In genomic region chr1:243973169-243973568, GRCh38 we compare ENCODE assay signal across 19 cellular contexts.
DNase-seq lines count a peak whose midpoint lies in the region; ATAC-seq, FAIRE-seq and TF ChIP-seq lines count a peak whose summit lies in the region.
"Had no signal": no experiment of that assay in that cellular context is flagged by ENCODE, and none has a peak within 500 bp of the region (broad histone marks: within the 10 kb centered on the region; RNA-seq: fewer than 3 reads in every experiment).

No MANE protein-coding gene starts in this region.

- H3K27ac ChIP-seq in SK-N-SH (ENCODE audit: low read depth in 2 of 2, low read length in 1 of 2): no peak overlapping the region
- no peak overlapping the region for H3K27ac ChIP-seq in upper lobe of left lung

- H3K4me3 ChIP-seq in BE2C (ENCODE audit: low read depth, low read length) (no peak overlapping the region), H7 (ENCODE audit: insufficient read depth, low read depth, low read length) (no peak overlapping the region), SK-N-SH (ENCODE audit: low read depth in 2 of 2, low read length in 1 of 2) (no peak overlapping the region), choroid plexus epithelial cell (ENCODE audit: low read depth, low read length) (no peak overlapping the region), upper lobe of left lung (no peak overlapping the region)
- H3K4me3 ChIP-seq: K562 had no signal

- CTCF ChIA-PET in SK-N-SH (lab: Yijun Ruan, JAX): interaction anchor here (0.6 to 2.2 kb wide), 4 partner anchors 10 to 52 kb away, joined by 3 to 5 read pairs (median 3); no protein-coding TSS in a partner anchor

- H4K20me1 ChIP-seq in SK-N-SH (ENCODE audit: insufficient read depth): no peaks in the 10 kb centered on the region

- no peak overlapping the region for H2AFZ ChIP-seq in SK-N-SH (ENCODE audit: low read depth)

- no peaks in the 10 kb centered on the region for H3K36me3 ChIP-seq in BE2C
- no peaks in the 10 kb centered on the region for H3K36me3 ChIP-seq in H7 (replicated peaks; ENCODE audit: control insufficient read depth, insufficient read depth, low read length)
- H3K36me3 ChIP-seq in SK-N-SH (replicated peaks in 1 of 2; ENCODE audit: control insufficient read depth in 1 of 2, insufficient read depth in 2 of 2, low read length in 1 of 2): no peaks in the 10 kb centered on the region
- H3K36me3 ChIP-seq in upper lobe of left lung: no peaks in the 10 kb centered on the region

- H3K27me3 ChIP-seq in BE2C (no peaks in the 10 kb centered on the region), H7 (ENCODE audit: control insufficient read depth, insufficient read depth, low read length) (no peaks in the 10 kb centered on the region), SK-N-SH (ENCODE audit: insufficient read depth) (no peaks in the 10 kb centered on the region), upper lobe of left lung (no peaks in the 10 kb centered on the region)

- H3K4me2 ChIP-seq in SK-N-SH: no peak overlapping the region

- no peak for TF ChIP-seq RAD21 in SK-N-SH (IDR thresholded peaks at IDR 0.05; ENCODE audit: low read length)

- H3K4me1 ChIP-seq in BE2C: peaks cover 37% of the 10 kb centered on the region
- H3K4me1 ChIP-seq in SK-N-SH (ENCODE audit: control insufficient read depth in 1 of 2, insufficient read depth in 2 of 2, low read depth in 1 of 2, low read length in 1 of 2): peaks cover 10 to 14% of the 10 kb centered on the region in 2 experiments; a peak in 3 of 4 replicates
- no peaks in the 10 kb centered on the region for H3K4me1 ChIP-seq in upper lobe of left lung
- H3K4me1 ChIP-seq: Caco-2 had no signal

- WGBS in SK-N-SH (ENCODE audit: low lambda C conversion rate): 72% methylated on average over 4 of the region's 4 CpGs
- WGBS in upper lobe of left lung, 2 donors: 84 to 88% methylated on average over 4 of the region's 4 CpGs

- DNase-seq in BE2C (peak; percentile 35), H7 (peak; percentile 29), SK-N-SH (peak; percentile 19), choroid plexus epithelial cell (ENCODE audit: low read depth) (no peak), frontal cortex (ENCODE audit: low spot score in 2 of 2) (no peak), upper lobe of left lung (no peak), NCI-H187 treated with DMSO at 0.1 percent for 48 hours (lab: John Stamatoyannopoulos, UW) (no peak), Ammon's horn (ENCODE audit: low spot score) (no peak)
- DNase-seq: 8988T, Caco-2, HCEC 1CT, HFFc6, IMR-90 had no signal

- H3K9me3 ChIP-seq in BE2C: no peaks in the 10 kb centered on the region
- no peaks in the 10 kb centered on the region for H3K9me3 ChIP-seq in SK-N-SH
- no peaks in the 10 kb centered on the region for H3K9me3 ChIP-seq in upper lobe of left lung
- H3K9me3 ChIP-seq: Caco-2 had no signal

- H3F3A ChIP-seq in SK-N-SH (replicated peaks; ENCODE audit: insufficient read depth): no peaks in the 10 kb centered on the region

- no peak for TF ChIP-seq POLR2A in upper lobe of left lung (IDR thresholded peaks at IDR 0.05)

- POLR2A ChIA-PET in SK-N-SH (lab: Yijun Ruan, JAX): no interaction called here

- no peak for TF ChIP-seq EP300 in SK-N-SH (IDR thresholded peaks at IDR 0.05; ENCODE audit: borderline replicate concordance in 1 of 2, low read depth in 1 of 2, low read length in 1 of 2)
- TF ChIP-seq EP300 in upper lobe of left lung (IDR thresholded peaks at IDR 0.05): no peak

- H3K79me2 ChIP-seq in SK-N-SH (ENCODE audit: insufficient read depth): no peaks in the 10 kb centered on the region

- FAIRE-seq in frontal cortex (lab: Jason Lieb, UNC): no peak
- FAIRE-seq: D721Med, G401.6, GM12891, GM19239, HTR-8/SVneo, K562 had no signal

- H3K9me2 ChIP-seq in SK-N-SH: no peaks in the 10 kb centered on the region

- no peak overlapping the region for H3K9ac ChIP-seq in SK-N-SH

- TF ChIP-seq CTCF in BE2C (IDR thresholded peaks at IDR 0.05; ENCODE audit: low read depth, low read length) (peak; percentile 52), SK-N-SH (IDR thresholded peaks at IDR 0.05) (no peak), choroid plexus epithelial cell (conservative IDR thresholded peaks at IDR 0.05; ENCODE audit: low read depth, low read length) (peak; percentile 13), upper lobe of left lung (IDR thresholded peaks at IDR 0.05) (no peak)

- no peak for ATAC-seq in upper lobe of left lung (ENCODE audit: low FRiP score in 2 of 2)
- ATAC-seq: K562 had no signal

TF ChIP-seq in SK-N-SH, 30 proteins besides CTCF, POLR2A, EP300 and RAD21:
- no peak for TF ChIP-seq YY1 (IDR thresholded peaks at IDR 0.05; ENCODE audit: low read depth)
- TF ChIP-seq REST (IDR thresholded peaks at IDR 0.05; ENCODE audit: low read depth, low read length): no peak

Comparison
In these comparisons a context has a peak if more than half of its experiments do, and no peak if none do; other contexts are left out.
1. DNase-seq: peak in BE2C (single experiment), H7 (single experiment) and SK-N-SH (single experiment); none in choroid plexus epithelial cell (single experiment), frontal cortex (0 of 2), upper lobe of left lung (0 of 2), NCI-H187 treated with DMSO at 0.1 percent for 48 hours (single experiment) and Ammon's horn (single experiment).
2. CTCF ChIP-seq: peak in BE2C (single experiment) and choroid plexus epithelial cell (single experiment); none in SK-N-SH (single experiment) and upper lobe of left lung (0 of 6).